ENCODE assay signal across 8 cellular contexts in the genomic region with DNA sequence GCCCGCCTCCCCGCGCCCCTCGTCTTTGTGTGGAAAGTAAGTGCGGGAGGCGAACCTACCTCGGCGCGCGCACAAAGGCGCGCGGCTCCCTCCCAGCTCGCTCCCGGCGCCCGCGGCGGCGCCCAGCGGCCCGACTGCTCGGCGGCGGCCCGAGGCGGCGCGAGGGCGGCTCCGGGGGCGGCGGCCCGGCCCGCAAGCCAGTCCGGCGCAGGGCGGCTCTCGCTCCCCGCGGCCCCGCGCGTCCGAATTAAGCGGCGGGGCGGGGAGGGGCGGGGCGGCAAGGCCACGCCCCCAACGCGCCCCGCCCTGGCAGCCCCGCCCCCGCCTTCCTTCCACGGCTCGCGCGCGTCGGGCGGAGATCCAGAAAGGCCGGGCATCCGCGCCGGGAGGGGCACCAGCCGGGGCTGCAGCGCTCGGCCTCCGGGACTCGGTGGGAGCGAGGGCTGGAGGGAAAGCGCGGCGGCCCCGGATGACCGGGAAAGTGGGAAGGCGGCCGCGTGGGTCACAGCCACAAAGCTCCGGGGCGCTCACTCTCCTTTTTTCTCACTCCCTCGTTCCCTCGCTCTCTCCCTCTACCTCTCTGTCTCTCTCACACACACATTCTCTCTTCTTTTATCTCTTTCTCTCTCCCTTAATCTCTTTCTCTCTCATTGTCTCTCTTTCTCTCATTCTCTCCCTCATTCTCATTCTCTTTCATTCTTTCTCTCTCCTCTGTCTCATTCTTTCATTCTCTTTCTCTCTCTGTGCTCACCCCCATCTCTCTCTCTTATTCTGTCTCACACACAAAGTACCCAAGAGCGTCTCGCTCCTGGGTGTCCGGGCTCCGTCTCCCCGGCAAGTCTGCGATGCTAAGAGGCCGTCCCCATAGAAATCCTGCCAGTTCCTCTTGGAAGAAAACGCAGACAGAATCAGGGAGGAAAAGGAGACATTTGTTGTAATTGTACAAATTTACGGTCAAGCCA.
A peak's percentile ranks its signal among the peaks of the same experiment; 100 is the strongest.
DNase-seq lines count a peak whose midpoint lies in the region; ATAC-seq and TF ChIP-seq lines count a peak whose summit lies in the region.

No MANE protein-coding gene starts in this region.

- no peaks in the 10 kb centered on the region for H3K27me3 ChIP-seq in lower lobe of right lung (ENCODE audit: low read depth)

- H3K9me3 Mint-ChIP-seq in activated CD4-positive, alpha-beta memory T cell treated with anti-CD3 and anti-CD28 coated beads for 36 hours, result no peaks in the 10 kb centered on the region

- H3K36me3 Mint-ChIP-seq in activated CD4-positive, alpha-beta memory T cell treated with anti-CD3 and anti-CD28 coated beads for 36 hours, result peaks cover 37% of the 10 kb centered on the region

- CTCF ChIA-PET in activated CD4-positive, alpha-beta memory T cell treated with anti-CD3 and anti-CD28 coated beads for 36 hours (lab: Charles Lee), result interaction anchor here (0.7 to 1.7 kb wide), 5 partner anchors 15 to 233 kb away, joined by 3 to 7 read pairs (median 3); partner anchors contain the start of genes CDNF, HSPA14 and MSANTD7

- peak overlapping the region; percentile 67 for H3K4me3 ChIP-seq in lower lobe of right lung

- H3K27ac Mint-ChIP-seq in activated CD4-positive, alpha-beta memory T cell treated with anti-CD3 and anti-CD28 coated beads for 36 hours, result peak overlapping the region; percentile 97

- peaks cover under 1% of the 10 kb centered on the region for H3K36me3 ChIP-seq in lower lobe of right lung

- peak overlapping the region; percentile 75 for H3K27ac ChIP-seq in lower lobe of right lung

- H3K4me1 ChIP-seq in lower lobe of right lung, result peaks cover 26% of the 10 kb centered on the region

- peak overlapping the region; percentile 93 for H3K4me3 Mint-ChIP-seq in activated CD4-positive, alpha-beta memory T cell treated with anti-CD3 and anti-CD28 coated beads for 36 hours

- no peak for TF ChIP-seq CTCF in lower lobe of right lung (IDR thresholded peaks at IDR 0.05)

- DNase-seq in NCI-H524 (lab: John Stamatoyannopoulos, UW) (peak; percentile 40 to 45), NCI-H524 treated with DMSO at 0.1 percent for 48 hours (lab: John Stamatoyannopoulos, UW) (no peak), NCI-H2227 treated with DMSO at 0.1 percent for 48 hours (lab: John Stamatoyannopoulos, UW) (peak; percentile 32), ecto neural progenitor cell (ENCODE audit: low spot score) (peak; percentile 83), lower lobe of right lung (peak; percentile 86)
- peak; percentile 78 for DNase-seq in activated CD4-positive, alpha-beta memory T cell treated with anti-CD3 and anti-CD28 coated beads for 36 hours
- DNase-seq in stimulated activated CD4-positive, alpha-beta T cell treated with anti-CD3 and anti-CD28 coated beads, Interleukin-4, amount 100 ng/mL, for 48 hours (ENCODE audit: low read depth in 2 of 2), result peak; percentile 62 to 65

- peaks cover 60% of the 10 kb centered on the region for H3K4me1 Mint-ChIP-seq in activated CD4-positive, alpha-beta memory T cell treated with anti-CD3 and anti-CD28 coated beads for 36 hours (ENCODE audit: low read depth)

- H3K9me3 ChIP-seq in lower lobe of right lung, result no peaks in the 10 kb centered on the region

- intact Hi-C loops in activated CD4-positive, alpha-beta memory T cell treated with anti-CD3 and anti-CD28 coated beads for 36 hours (cut with micrococcal nuclease), result loop anchor here (1.0 to 5.0 kb wide), 14 partner anchors 16 to 817 kb away; partner anchors contain the start of genes CDNF, DCLRE1C, HSPA14 and MSANTD7
- intact Hi-C loops in lower lobe of right lung (cut with DNase I), result no loop called here

- H3K27me3 Mint-ChIP-seq in activated CD4-positive, alpha-beta memory T cell treated with anti-CD3 and anti-CD28 coated beads for 36 hours, result no peaks in the 10 kb centered on the region

- POLR2A ChIA-PET in activated CD4-positive, alpha-beta memory T cell treated with anti-CD3 and anti-CD28 coated beads for 36 hours (lab: Charles Lee), result interaction anchor here (0.7 to 2.9 kb wide), 17 partner anchors 11 to 233 kb away, joined by 3 to 23 read pairs (median 5); partner anchors contain the start of genes CDNF, HSPA14 and MSANTD7

- peak; percentile 37 for ATAC-seq in HG02870 (IDR thresholded peaks at IDR 0.05; ENCODE audit: unreplicated experiment)
- ATAC-seq in lower lobe of right lung, result peak; percentile 93 to 96
